1 cellular context compared by ENCODE assay signal in genomic region chr5:95620030-95620869, GRCh38.
TF ChIP-seq lines count a peak whose summit lies in the region.

Gene GPR150 (plus strand): TSS chr5:95620087. CDS start chr5:95620276, 189 bp downstream.

TF ChIP-seq in WTC11, 78 proteins besides CTCF, POLR2A, EP300 and RAD21 (continued from another document):
- no peak for TF ChIP-seq CREB1 (CRISPR knock-in tag; IDR thresholded peaks at IDR 0.05)
- peak; percentile 45; the same call in 1 of the 2 replicates for TF ChIP-seq HMGXB4 (CRISPR knock-in tag; IDR thresholded peaks at IDR 0.05)
- peak; percentile 69; the same call in 1 of the 2 replicates for TF ChIP-seq E2F5 (CRISPR knock-in tag; IDR thresholded peaks at IDR 0.05)
